Comparison of ENCODE assay signal across 31 cellular contexts in genomic region chr2:151665959-151666358, GRCh38.
"Had no signal": no experiment of that assay in that cellular context is flagged by ENCODE, and none has a peak within 500 bp of the region (broad histone marks: within the 10 kb centered on the region; RNA-seq: fewer than 3 reads in every experiment).

No MANE protein-coding gene starts in this region.

- H3K9me3 ChIP-seq: adrenal gland, body of pancreas, breast epithelium, Peyer's patch had no signal

- ATAC-seq: activated CD8-positive, alpha-beta T cell treated with anti-CD3 and anti-CD28 coated beads, Interleukin-2, amount 10 ng/mL, durations not matched to agents 7 days and 5 days; activated naive CD4-positive, alpha-beta T cell treated with anti-CD3 and anti-CD28 coated beads, Interleukin-2, amount 50 U/mL, for 72 hours; body of pancreas; PC-3 had no signal

- H3K4me3 ChIP-seq: adrenal gland, body of pancreas, breast epithelium, Peyer's patch had no signal

- H3K27ac ChIP-seq: adrenal gland, body of pancreas, breast epithelium, Peyer's patch, WERI-Rb-1 had no signal

- H3K9me3 Mint-ChIP-seq: activated CD4-positive, alpha-beta T cell treated with anti-CD3 and anti-CD28 coated beads, Interleukin-2, amount 10 ng/mL, durations not matched to agents 24 days and 14 days; activated naive CD4-positive, alpha-beta T cell treated with anti-CD3 and anti-CD28 coated beads for 36 hours; activated T-cell treated with anti-CD3 and anti-CD28 coated beads, Interleukin-2, amount 50 U/mL, for 24 hours; activated T-helper 1 cell treated with anti-CD3 and anti-CD28 coated beads, Interleukin-12 subunit alpha, Interleukin-12 subunit beta, Interleukin-2, Interleukin-4 antibody, amounts not matched to agents 30 ng/mL and 10 ng/mL and 1 ng/mL, durations not matched to agents 14 hours and 24 hours and 36 hours had no signal

- H3K36me3 ChIP-seq: adrenal gland, breast epithelium, Peyer's patch, WERI-Rb-1 had no signal

- DNase-seq: activated CD4-positive, alpha-beta T cell treated with anti-CD3 and anti-CD28 coated beads, Interleukin-2, amount 10 ng/mL, durations not matched to agents 24 days and 14 days; activated CD4-positive, alpha-beta T cell treated with anti-CD3 and anti-CD28 coated beads, Interleukin-2, amount 50 U/mL, for 4 hours; activated CD8-positive, alpha-beta T cell treated with anti-CD3 and anti-CD28 coated beads, Interleukin-2, amount 10 ng/mL, durations not matched to agents 7 days and 5 days; activated gamma-delta T cell treated with Interleukin-2 at 50 U/mL for 16 hours; activated naive CD4-positive, alpha-beta T cell treated with anti-CD3 and anti-CD28 coated beads for 36 hours; activated T-cell treated with anti-CD3 and anti-CD28 coated beads, Interleukin-2, amount 50 U/mL, for 24 hours; adrenal gland; body of pancreas; caudate nucleus; cerebellar nuclear complex; Karpas-422; KBM-7; NCI-H1048; NCI-H1105 treated with DMSO at 0.1 percent for 48 hours; NCI-H1436; NCI-H1694; NCI-H1930; NCI-H2081 treated with DMSO at 0.1 percent for 48 hours; NCI-H345; NCI-H526; NCI-H748 treated with DMSO at 0.1 percent for 48 hours; NK-92 treated with Interleukin-12 subunit alpha and Interleukin-12 subunit beta, amount 100 ng/mL, for 24 hours; PC-3; Peyer's patch; RPMI8226; SHP77 treated with DMSO at 0.1 percent for 48 hours; T1000; WERI-Rb-1 had no signal

- H3K27me3 ChIP-seq: adrenal gland, body of pancreas, breast epithelium, Peyer's patch had no signal

- H3K4me1 ChIP-seq: adrenal gland, body of pancreas, breast epithelium, Peyer's patch had no signal

- H3K4me3 Mint-ChIP-seq: activated CD4-positive, alpha-beta T cell treated with anti-CD3 and anti-CD28 coated beads, Interleukin-2, amount 10 ng/mL, durations not matched to agents 24 days and 14 days; activated CD8-positive, alpha-beta T cell treated with anti-CD3 and anti-CD28 coated beads, Interleukin-2, amount 10 ng/mL, durations not matched to agents 7 days and 5 days; activated naive CD4-positive, alpha-beta T cell treated with anti-CD3 and anti-CD28 coated beads for 36 hours; activated T-cell treated with anti-CD3 and anti-CD28 coated beads, Interleukin-2, amount 50 U/mL, for 24 hours; activated T-helper 1 cell treated with anti-CD3 and anti-CD28 coated beads, Interleukin-12 subunit alpha, Interleukin-12 subunit beta, Interleukin-2, Interleukin-4 antibody, amounts not matched to agents 30 ng/mL and 10 ng/mL and 1 ng/mL, durations not matched to agents 14 hours and 24 hours and 36 hours had no signal

- H3K27ac Mint-ChIP-seq: activated CD4-positive, alpha-beta T cell treated with anti-CD3 and anti-CD28 coated beads, Interleukin-2, amount 10 ng/mL, durations not matched to agents 24 days and 14 days; activated CD8-positive, alpha-beta T cell treated with anti-CD3 and anti-CD28 coated beads, Interleukin-2, amount 10 ng/mL, durations not matched to agents 7 days and 5 days; activated naive CD4-positive, alpha-beta T cell treated with anti-CD3 and anti-CD28 coated beads for 36 hours; activated naive CD4-positive, alpha-beta T cell treated with anti-CD3 and anti-CD28 coated beads, Interleukin-2, amount 50 U/mL, for 72 hours; activated T-cell treated with anti-CD3 and anti-CD28 coated beads, Interleukin-2, amount 50 U/mL, for 24 hours; activated T-helper 1 cell treated with anti-CD3 and anti-CD28 coated beads, Interleukin-12 subunit alpha, Interleukin-12 subunit beta, Interleukin-2, Interleukin-4 antibody, amounts not matched to agents 30 ng/mL and 10 ng/mL and 1 ng/mL, durations not matched to agents 14 hours and 24 hours and 36 hours had no signal

- H3K27me3 Mint-ChIP-seq: activated T-cell treated with anti-CD3 and anti-CD28 coated beads, Interleukin-2, amount 50 U/mL, for 24 hours had no signal
